1 cellular context compared by ENCODE assay signal in the genomic region with DNA sequence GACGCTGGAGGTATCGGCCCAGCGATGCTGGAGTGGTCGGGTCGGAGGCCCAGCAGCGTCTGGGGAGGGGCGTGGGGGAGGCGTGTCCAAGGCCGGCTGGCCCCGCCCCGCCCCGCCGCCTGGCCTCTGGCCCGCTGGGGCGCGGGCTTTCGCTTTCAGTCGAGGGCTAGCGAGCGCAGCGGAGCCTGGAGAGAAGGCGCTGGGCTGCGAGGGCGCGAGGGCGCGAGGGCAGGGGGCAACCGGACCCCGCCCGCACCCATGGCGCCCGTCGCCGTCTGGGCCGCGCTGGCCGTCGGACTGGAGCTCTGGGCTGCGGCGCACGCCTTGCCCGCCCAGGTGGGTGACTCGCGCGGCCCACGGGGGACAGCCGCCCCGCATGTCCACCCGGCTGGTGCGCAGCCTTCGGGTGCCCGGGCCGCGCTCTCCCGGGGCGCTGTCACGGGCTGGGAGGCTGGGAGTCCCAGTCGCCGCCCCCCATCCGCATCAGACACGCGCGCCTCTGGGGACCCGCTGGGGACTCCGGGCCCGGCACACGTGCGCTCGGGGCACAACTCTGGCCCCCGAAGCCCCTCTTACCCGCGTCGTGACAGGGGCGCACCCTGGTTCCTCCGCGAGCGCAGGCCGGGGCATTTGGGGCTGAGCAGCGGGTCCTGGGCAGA.
TF ChIP-seq lines count a peak whose summit lies in the region.

A gene (plus strand): TSS at position 158 of the 659 bp plus-strand sequence. CDS start 101 bp downstream, at position 259.

TF ChIP-seq in K562, 482 proteins besides CTCF, POLR2A, EP300 and RAD21 (continued from another document and continues in another):
- TF ChIP-seq, protein P1, sequence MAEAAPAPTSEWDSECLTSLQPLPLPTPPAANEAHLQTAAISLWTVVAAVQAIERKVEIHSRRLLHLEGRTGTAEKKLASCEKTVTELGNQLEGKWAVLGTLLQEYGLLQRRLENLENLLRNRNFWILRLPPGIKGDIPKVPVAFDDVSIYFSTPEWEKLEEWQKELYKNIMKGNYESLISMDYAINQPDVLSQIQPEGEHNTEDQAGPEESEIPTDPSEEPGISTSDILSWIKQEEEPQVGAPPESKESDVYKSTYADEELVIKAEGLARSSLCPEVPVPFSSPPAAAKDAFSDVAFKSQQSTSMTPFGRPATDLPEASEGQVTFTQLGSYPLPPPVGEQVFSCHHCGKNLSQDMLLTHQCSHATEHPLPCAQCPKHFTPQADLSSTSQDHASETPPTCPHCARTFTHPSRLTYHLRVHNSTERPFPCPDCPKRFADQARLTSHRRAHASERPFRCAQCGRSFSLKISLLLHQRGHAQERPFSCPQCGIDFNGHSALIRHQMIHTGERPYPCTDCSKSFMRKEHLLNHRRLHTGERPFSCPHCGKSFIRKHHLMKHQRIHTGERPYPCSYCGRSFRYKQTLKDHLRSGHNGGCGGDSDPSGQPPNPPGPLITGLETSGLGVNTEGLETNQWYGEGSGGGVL (CRISPR knock-in tag; IDR thresholded peaks at IDR 0.05) = no peak
- TF ChIP-seq, protein P2, sequence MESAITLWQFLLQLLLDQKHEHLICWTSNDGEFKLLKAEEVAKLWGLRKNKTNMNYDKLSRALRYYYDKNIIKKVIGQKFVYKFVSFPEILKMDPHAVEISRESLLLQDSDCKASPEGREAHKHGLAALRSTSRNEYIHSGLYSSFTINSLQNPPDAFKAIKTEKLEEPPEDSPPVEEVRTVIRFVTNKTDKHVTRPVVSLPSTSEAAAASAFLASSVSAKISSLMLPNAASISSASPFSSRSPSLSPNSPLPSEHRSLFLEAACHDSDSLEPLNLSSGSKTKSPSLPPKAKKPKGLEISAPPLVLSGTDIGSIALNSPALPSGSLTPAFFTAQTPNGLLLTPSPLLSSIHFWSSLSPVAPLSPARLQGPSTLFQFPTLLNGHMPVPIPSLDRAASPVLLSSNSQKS (CRISPR knock-in tag; IDR thresholded peaks at IDR 0.05) = no peak
- no peak for TF ChIP-seq POLR2AphosphoS2 (IDR thresholded peaks at IDR 0.05; ENCODE audit: low read length)
- no peak for TF ChIP-seq MYNN (IDR thresholded peaks at IDR 0.05)
- no peak for TF ChIP-seq MYNN (CRISPR knock-in tag; IDR thresholded peaks at IDR 0.05)
- TF ChIP-seq, protein P3, sequence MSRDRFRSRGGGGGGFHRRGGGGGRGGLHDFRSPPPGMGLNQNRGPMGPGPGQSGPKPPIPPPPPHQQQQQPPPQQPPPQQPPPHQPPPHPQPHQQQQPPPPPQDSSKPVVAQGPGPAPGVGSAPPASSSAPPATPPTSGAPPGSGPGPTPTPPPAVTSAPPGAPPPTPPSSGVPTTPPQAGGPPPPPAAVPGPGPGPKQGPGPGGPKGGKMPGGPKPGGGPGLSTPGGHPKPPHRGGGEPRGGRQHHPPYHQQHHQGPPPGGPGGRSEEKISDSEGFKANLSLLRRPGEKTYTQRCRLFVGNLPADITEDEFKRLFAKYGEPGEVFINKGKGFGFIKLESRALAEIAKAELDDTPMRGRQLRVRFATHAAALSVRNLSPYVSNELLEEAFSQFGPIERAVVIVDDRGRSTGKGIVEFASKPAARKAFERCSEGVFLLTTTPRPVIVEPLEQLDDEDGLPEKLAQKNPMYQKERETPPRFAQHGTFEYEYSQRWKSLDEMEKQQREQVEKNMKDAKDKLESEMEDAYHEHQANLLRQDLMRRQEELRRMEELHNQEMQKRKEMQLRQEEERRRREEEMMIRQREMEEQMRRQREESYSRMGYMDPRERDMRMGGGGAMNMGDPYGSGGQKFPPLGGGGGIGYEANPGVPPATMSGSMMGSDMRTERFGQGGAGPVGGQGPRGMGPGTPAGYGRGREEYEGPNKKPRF (IDR thresholded peaks at IDR 0.05; ENCODE audit: low read depth, low read length) = no peak
- TF ChIP-seq ZNF561 (CRISPR knock-in tag; conservative IDR thresholded peaks at IDR 0.05) = no peak
- TF ChIP-seq NRF1 (conservative IDR thresholded peaks at IDR 0.05 in 1 of 2, IDR thresholded peaks at IDR 0.05 in 1 of 2) = peak; percentile 33 to 40; a peak in 2 of 4 replicates
- TF ChIP-seq SNRNP70 (optimal IDR thresholded peaks at IDR 0.05; ENCODE audit: low read depth, low read length) = no peak
- TF ChIP-seq, protein P4, sequence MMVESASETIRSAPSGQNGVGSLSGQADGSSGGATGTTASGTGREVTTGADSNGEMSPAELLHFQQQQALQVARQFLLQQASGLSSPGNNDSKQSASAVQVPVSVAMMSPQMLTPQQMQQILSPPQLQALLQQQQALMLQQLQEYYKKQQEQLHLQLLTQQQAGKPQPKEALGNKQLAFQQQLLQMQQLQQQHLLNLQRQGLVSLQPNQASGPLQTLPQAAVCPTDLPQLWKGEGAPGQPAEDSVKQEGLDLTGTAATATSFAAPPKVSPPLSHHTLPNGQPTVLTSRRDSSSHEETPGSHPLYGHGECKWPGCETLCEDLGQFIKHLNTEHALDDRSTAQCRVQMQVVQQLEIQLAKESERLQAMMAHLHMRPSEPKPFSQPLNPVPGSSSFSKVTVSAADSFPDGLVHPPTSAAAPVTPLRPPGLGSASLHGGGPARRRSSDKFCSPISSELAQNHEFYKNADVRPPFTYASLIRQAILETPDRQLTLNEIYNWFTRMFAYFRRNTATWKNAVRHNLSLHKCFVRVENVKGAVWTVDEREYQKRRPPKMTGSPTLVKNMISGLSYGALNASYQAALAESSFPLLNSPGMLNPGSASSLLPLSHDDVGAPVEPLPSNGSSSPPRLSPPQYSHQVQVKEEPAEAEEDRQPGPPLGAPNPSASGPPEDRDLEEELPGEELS (CRISPR knock-in tag; IDR thresholded peaks at IDR 0.05; ENCODE audit: borderline replicate concordance) = 0 out of 2 replicates have a peak, but pooled peaks have one; percentile 19
- TF ChIP-seq ELF2 (CRISPR knock-in tag; IDR thresholded peaks at IDR 0.05) = no peak
- TF ChIP-seq, protein P5, sequence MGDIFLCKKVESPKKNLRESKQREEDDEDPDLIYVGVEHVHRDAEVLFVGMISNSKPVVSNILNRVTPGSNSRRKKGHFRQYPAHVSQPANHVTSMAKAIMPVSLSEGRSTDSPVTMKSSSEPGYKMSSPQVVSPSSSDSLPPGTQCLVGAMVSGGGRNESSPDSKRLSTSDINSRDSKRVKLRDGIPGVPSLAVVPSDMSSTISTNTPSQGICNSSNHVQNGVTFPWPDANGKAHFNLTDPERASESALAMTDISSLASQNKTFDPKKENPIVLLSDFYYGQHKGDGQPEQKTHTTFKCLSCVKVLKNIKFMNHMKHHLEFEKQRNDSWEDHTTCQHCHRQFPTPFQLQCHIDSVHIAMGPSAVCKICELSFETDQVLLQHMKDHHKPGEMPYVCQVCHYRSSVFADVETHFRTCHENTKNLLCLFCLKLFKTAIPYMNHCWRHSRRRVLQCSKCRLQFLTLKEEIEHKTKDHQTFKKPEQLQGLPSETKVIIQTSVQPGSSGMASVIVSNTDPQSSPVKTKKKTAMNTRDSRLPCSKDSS (IDR thresholded peaks at IDR 0.05; ENCODE audit: low read depth, partially characterized antibody) = no peak
- no peak for TF ChIP-seq TFAM (CRISPR knock-in tag; conservative IDR thresholded peaks at IDR 0.05)
- TF ChIP-seq BRD4 (IDR thresholded peaks at IDR 0.05) = no peak
- no peak for TF ChIP-seq CBX5 (IDR thresholded peaks at IDR 0.05; ENCODE audit: borderline replicate concordance, low read depth)
- no peak for TF ChIP-seq ZBTB8A (IDR thresholded peaks at IDR 0.05; ENCODE audit: partially characterized antibody)
- TF ChIP-seq, protein P6, sequence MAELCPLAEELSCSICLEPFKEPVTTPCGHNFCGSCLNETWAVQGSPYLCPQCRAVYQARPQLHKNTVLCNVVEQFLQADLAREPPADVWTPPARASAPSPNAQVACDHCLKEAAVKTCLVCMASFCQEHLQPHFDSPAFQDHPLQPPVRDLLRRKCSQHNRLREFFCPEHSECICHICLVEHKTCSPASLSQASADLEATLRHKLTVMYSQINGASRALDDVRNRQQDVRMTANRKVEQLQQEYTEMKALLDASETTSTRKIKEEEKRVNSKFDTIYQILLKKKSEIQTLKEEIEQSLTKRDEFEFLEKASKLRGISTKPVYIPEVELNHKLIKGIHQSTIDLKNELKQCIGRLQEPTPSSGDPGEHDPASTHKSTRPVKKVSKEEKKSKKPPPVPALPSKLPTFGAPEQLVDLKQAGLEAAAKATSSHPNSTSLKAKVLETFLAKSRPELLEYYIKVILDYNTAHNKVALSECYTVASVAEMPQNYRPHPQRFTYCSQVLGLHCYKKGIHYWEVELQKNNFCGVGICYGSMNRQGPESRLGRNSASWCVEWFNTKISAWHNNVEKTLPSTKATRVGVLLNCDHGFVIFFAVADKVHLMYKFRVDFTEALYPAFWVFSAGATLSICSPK (IDR thresholded peaks at IDR 0.05; ENCODE audit: borderline replicate concordance) = no peak
- TF ChIP-seq, protein P7, sequence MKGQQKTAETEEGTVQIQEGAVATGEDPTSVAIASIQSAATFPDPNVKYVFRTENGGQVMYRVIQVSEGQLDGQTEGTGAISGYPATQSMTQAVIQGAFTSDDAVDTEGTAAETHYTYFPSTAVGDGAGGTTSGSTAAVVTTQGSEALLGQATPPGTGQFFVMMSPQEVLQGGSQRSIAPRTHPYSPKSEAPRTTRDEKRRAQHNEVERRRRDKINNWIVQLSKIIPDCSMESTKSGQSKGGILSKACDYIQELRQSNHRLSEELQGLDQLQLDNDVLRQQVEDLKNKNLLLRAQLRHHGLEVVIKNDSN (CRISPR knock-in tag; IDR thresholded peaks at IDR 0.05) = 0 out of 2 replicates have a peak, but pooled peaks have one; percentile 15
- TF ChIP-seq HDAC6 (IDR thresholded peaks at IDR 0.05; ENCODE audit: low read depth, low read length) = no peak
- no peak for TF ChIP-seq NFE2 (IDR thresholded peaks at IDR 0.05; ENCODE audit: low read depth)
- TF ChIP-seq ZNF197 (CRISPR knock-in tag; IDR thresholded peaks at IDR 0.05; ENCODE audit: low read depth) = no peak
- no peak for TF ChIP-seq CHCHD3 (CRISPR knock-in tag; IDR thresholded peaks at IDR 0.05)
- no peak for TF ChIP-seq MEIS2 (IDR thresholded peaks at IDR 0.05; ENCODE audit: partially characterized antibody)
- TF ChIP-seq CCAR2 (IDR thresholded peaks at IDR 0.05; ENCODE audit: low read depth, low read length) = no peak
- TF ChIP-seq, protein P8, sequence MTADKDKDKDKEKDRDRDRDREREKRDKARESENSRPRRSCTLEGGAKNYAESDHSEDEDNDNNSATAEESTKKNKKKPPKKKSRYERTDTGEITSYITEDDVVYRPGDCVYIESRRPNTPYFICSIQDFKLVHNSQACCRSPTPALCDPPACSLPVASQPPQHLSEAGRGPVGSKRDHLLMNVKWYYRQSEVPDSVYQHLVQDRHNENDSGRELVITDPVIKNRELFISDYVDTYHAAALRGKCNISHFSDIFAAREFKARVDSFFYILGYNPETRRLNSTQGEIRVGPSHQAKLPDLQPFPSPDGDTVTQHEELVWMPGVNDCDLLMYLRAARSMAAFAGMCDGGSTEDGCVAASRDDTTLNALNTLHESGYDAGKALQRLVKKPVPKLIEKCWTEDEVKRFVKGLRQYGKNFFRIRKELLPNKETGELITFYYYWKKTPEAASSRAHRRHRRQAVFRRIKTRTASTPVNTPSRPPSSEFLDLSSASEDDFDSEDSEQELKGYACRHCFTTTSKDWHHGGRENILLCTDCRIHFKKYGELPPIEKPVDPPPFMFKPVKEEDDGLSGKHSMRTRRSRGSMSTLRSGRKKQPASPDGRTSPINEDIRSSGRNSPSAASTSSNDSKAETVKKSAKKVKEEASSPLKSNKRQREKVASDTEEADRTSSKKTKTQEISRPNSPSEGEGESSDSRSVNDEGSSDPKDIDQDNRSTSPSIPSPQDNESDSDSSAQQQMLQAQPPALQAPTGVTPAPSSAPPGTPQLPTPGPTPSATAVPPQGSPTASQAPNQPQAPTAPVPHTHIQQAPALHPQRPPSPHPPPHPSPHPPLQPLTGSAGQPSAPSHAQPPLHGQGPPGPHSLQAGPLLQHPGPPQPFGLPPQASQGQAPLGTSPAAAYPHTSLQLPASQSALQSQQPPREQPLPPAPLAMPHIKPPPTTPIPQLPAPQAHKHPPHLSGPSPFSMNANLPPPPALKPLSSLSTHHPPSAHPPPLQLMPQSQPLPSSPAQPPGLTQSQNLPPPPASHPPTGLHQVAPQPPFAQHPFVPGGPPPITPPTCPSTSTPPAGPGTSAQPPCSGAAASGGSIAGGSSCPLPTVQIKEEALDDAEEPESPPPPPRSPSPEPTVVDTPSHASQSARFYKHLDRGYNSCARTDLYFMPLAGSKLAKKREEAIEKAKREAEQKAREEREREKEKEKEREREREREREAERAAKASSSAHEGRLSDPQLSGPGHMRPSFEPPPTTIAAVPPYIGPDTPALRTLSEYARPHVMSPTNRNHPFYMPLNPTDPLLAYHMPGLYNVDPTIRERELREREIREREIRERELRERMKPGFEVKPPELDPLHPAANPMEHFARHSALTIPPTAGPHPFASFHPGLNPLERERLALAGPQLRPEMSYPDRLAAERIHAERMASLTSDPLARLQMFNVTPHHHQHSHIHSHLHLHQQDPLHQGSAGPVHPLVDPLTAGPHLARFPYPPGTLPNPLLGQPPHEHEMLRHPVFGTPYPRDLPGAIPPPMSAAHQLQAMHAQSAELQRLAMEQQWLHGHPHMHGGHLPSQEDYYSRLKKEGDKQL (CRISPR knock-in tag; IDR thresholded peaks at IDR 0.05; ENCODE audit: borderline replicate concordance) = no peak
- TF ChIP-seq ZBTB17 (CRISPR knock-in tag; IDR thresholded peaks at IDR 0.05) = peak; percentile 52; the same call in 1 of the 2 replicates
- TF ChIP-seq, protein P9, sequence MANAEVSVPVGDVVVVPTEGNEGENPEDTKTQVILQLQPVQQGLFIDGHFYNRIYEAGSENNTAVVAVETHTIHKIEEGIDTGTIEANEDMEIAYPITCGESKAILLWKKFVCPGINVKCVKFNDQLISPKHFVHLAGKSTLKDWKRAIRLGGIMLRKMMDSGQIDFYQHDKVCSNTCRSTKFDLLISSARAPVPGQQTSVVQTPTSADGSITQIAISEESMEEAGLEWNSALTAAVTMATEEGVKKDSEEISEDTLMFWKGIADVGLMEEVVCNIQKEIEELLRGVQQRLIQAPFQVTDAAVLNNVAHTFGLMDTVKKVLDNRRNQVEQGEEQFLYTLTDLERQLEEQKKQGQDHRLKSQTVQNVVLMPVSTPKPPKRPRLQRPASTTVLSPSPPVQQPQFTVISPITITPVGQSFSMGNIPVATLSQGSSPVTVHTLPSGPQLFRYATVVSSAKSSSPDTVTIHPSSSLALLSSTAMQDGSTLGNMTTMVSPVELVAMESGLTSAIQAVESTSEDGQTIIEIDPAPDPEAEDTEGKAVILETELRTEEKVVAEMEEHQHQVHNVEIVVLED (CRISPR knock-in tag; IDR thresholded peaks at IDR 0.05) = no peak
- TF ChIP-seq, protein P10, sequence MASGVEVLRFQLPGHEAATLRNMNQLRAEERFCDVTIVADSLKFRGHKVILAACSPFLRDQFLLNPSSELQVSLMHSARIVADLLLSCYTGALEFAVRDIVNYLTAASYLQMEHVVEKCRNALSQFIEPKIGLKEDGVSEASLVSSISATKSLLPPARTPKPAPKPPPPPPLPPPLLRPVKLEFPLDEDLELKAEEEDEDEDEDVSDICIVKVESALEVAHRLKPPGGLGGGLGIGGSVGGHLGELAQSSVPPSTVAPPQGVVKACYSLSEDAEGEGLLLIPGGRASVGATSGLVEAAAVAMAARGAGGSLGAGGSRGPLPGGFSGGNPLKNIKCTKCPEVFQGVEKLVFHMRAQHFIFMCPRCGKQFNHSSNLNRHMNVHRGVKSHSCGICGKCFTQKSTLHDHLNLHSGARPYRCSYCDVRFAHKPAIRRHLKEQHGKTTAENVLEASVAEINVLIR (CRISPR knock-in tag; IDR thresholded peaks at IDR 0.05) = no peak
- 0 out of 2 replicates have a peak, but pooled peaks have one; percentile 71 for TF ChIP-seq TARDBP (IDR thresholded peaks at IDR 0.05)
- peak; percentile 81; the same call in 1 of the 2 replicates for TF ChIP-seq HNRNPL (IDR thresholded peaks at IDR 0.05; ENCODE audit: low read depth, low read length)
- no peak for TF ChIP-seq LCOR (CRISPR knock-in tag; IDR thresholded peaks at IDR 0.05)
